20 cellular contexts compared by ENCODE assay signal in the genomic region with DNA sequence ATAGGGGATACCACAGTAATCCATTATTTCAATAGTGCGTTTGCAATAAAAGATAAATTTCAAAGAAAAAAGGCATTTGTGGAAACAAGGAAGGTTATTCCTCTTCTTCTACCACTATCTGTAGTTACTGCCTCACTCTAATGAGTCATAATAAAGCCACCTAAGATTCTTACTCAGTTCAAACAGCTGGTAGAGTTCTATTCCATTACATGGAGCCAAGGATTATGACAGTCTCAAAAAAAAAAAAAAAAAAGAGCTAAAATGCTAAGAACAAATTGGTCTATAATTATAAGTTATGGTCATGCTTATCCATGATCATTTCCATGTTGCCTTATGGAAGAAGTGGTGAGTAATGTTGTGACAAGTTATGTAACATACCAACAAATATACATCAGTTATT. TPM values are rescaled to one million over a fixed set of nuclear protein-coding genes. Genes with fewer than 3 reads are reported as not detected.
DNase-seq lines count a peak whose midpoint lies in the region; TF ChIP-seq lines count a peak whose summit lies in the region.
"Had no signal": no experiment of that assay in that cellular context is flagged by ENCODE, and none has a peak within 500 bp of the region (broad histone marks: within the 10 kb centered on the region; RNA-seq: fewer than 3 reads in every experiment).

No MANE protein-coding gene starts in this region.

- no peaks in the 10 kb centered on the region for H4K20me1 ChIP-seq in SK-N-SH (ENCODE audit: insufficient read depth)

- no peak for TF ChIP-seq RAD21 in SK-N-SH (IDR thresholded peaks at IDR 0.05; ENCODE audit: low read length)

- no peaks in the 10 kb centered on the region for H3F3A ChIP-seq in SK-N-SH (replicated peaks; ENCODE audit: insufficient read depth)

- no peak for TF ChIP-seq CTCF in cardiac fibroblast (IDR thresholded peaks at IDR 0.05; ENCODE audit: low read depth, low read length)
- TF ChIP-seq CTCF in SK-N-SH (IDR thresholded peaks at IDR 0.05), result no peak
- no peak for TF ChIP-seq CTCF in dorsolateral prefrontal cortex (IDR thresholded peaks at IDR 0.05 in 54 of 56, conservative IDR thresholded peaks at IDR 0.05 in 2 of 56; ENCODE audit: low read depth in 1 of 56, partially characterized antibody in 56 of 56)

- WGBS in SK-N-SH (ENCODE audit: low lambda C conversion rate), result 100% methylated on average over 1 of the region's 1 CpG

- no peaks in the 10 kb centered on the region for H3K4me1 ChIP-seq in SK-N-SH (ENCODE audit: control insufficient read depth in 1 of 2, insufficient read depth in 2 of 2, low read depth in 1 of 2, low read length in 1 of 2)
- H3K4me1 ChIP-seq: Peyer's patch had no signal

- H3K9ac ChIP-seq in SK-N-SH, result no peak overlapping the region

- POLR2A ChIA-PET in SK-N-SH (lab: Yijun Ruan, JAX), result no interaction called here

- intact Hi-C loops in dorsolateral prefrontal cortex (cut with DNase I), result no loop called here

- peak; percentile 21 for DNase-seq in GM03348 (ENCODE audit: low spot score)
- peak; percentile 30 for DNase-seq in HT1080 (ENCODE audit: low read depth)
- DNase-seq in cardiac fibroblast (ENCODE audit: low read depth in 2 of 2), result peak; percentile 28 to 54
- peak; percentile 14 for DNase-seq in kidney tubule cell (ENCODE audit: low spot score)
- DNase-seq in SK-N-SH, result no peak
- no peak for DNase-seq in dorsolateral prefrontal cortex
- no peak for DNase-seq in cortex of kidney (lab: John Stamatoyannopoulos, UW)
- DNase-seq: C1 segment of cervical spinal cord, COR-L47, DMS153, EL, H9, KBM-7, NCI-H1105 treated with DMSO at 0.1 percent for 48 hours, NCI-H187 treated with DMSO at 0.1 percent for 48 hours, NCI-H446, NCI-H774, Peyer's patch, SJCRH30 had no signal

- no peaks in the 10 kb centered on the region for H3K9me3 ChIP-seq in SK-N-SH
- H3K9me3 ChIP-seq: Peyer's patch, SJCRH30 had no signal

- no peaks in the 10 kb centered on the region for H3K36me3 ChIP-seq in SK-N-SH (replicated peaks in 1 of 2; ENCODE audit: control insufficient read depth in 1 of 2, insufficient read depth in 2 of 2, low read length in 1 of 2)
- H3K36me3 ChIP-seq: Peyer's patch, SJCRH30 had no signal

- no peak overlapping the region for H3K4me3 ChIP-seq in cardiac fibroblast (replicated peaks in 1 of 2; ENCODE audit: low read depth in 2 of 2, low read length in 2 of 2)
- no peak overlapping the region for H3K4me3 ChIP-seq in SK-N-SH (ENCODE audit: low read depth in 2 of 2, low read length in 1 of 2)
- no peak overlapping the region for H3K4me3 ChIP-seq in dorsolateral prefrontal cortex
- H3K4me3 ChIP-seq: Peyer's patch, SJCRH30 had no signal

- TF ChIP-seq EP300 in SK-N-SH (IDR thresholded peaks at IDR 0.05; ENCODE audit: borderline replicate concordance in 1 of 2, low read depth in 1 of 2, low read length in 1 of 2), result no peak

- H3K27ac ChIP-seq in SK-N-SH (ENCODE audit: low read depth in 2 of 2, low read length in 1 of 2) (no peak overlapping the region), dorsolateral prefrontal cortex (peak overlapping the region in 7 of 59 donors; percentile 5 to 38 (median 13))
- H3K27ac ChIP-seq: HL-60, Peyer's patch, SJCRH30 had no signal

- H3K27me3 ChIP-seq in SK-N-SH (ENCODE audit: insufficient read depth) (no peaks in the 10 kb centered on the region), dorsolateral prefrontal cortex (no peaks in the 10 kb centered on the region)
- H3K27me3 ChIP-seq: Peyer's patch, SJCRH30 had no signal

- no peak overlapping the region for H3K4me2 ChIP-seq in SK-N-SH

- no peaks in the 10 kb centered on the region for H3K9me2 ChIP-seq in SK-N-SH

- CTCF ChIA-PET in SK-N-SH (lab: Yijun Ruan, JAX), result no interaction called here

- no peaks in the 10 kb centered on the region for H3K79me2 ChIP-seq in SK-N-SH (ENCODE audit: insufficient read depth)

- no peak overlapping the region for H2AFZ ChIP-seq in SK-N-SH (ENCODE audit: low read depth)

TF ChIP-seq in SK-N-SH, 30 proteins besides CTCF, POLR2A, EP300 and RAD21:
- TF ChIP-seq TCF12 (IDR thresholded peaks at IDR 0.05), result no peak
- TF ChIP-seq, protein P1, sequence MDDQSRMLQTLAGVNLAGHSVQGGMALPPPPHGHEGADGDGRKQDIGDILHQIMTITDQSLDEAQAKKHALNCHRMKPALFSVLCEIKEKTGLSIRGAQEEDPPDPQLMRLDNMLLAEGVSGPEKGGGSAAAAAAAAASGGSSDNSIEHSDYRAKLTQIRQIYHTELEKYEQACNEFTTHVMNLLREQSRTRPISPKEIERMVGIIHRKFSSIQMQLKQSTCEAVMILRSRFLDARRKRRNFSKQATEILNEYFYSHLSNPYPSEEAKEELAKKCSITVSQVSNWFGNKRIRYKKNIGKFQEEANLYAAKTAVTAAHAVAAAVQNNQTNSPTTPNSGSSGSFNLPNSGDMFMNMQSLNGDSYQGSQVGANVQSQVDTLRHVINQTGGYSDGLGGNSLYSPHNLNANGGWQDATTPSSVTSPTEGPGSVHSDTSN (IDR thresholded peaks at IDR 0.05), result no peak
- TF ChIP-seq, protein P2, sequence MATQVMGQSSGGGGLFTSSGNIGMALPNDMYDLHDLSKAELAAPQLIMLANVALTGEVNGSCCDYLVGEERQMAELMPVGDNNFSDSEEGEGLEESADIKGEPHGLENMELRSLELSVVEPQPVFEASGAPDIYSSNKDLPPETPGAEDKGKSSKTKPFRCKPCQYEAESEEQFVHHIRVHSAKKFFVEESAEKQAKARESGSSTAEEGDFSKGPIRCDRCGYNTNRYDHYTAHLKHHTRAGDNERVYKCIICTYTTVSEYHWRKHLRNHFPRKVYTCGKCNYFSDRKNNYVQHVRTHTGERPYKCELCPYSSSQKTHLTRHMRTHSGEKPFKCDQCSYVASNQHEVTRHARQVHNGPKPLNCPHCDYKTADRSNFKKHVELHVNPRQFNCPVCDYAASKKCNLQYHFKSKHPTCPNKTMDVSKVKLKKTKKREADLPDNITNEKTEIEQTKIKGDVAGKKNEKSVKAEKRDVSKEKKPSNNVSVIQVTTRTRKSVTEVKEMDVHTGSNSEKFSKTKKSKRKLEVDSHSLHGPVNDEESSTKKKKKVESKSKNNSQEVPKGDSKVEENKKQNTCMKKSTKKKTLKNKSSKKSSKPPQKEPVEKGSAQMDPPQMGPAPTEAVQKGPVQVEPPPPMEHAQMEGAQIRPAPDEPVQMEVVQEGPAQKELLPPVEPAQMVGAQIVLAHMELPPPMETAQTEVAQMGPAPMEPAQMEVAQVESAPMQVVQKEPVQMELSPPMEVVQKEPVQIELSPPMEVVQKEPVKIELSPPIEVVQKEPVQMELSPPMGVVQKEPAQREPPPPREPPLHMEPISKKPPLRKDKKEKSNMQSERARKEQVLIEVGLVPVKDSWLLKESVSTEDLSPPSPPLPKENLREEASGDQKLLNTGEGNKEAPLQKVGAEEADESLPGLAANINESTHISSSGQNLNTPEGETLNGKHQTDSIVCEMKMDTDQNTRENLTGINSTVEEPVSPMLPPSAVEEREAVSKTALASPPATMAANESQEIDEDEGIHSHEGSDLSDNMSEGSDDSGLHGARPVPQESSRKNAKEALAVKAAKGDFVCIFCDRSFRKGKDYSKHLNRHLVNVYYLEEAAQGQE (IDR thresholded peaks at IDR 0.05; ENCODE audit: low read depth, low read length), result no peak
- TF ChIP-seq CHD2 (IDR thresholded peaks at IDR 0.05; ENCODE audit: low read length, partially characterized antibody), result no peak
- no peak for TF ChIP-seq SIN3A (IDR thresholded peaks at IDR 0.05; ENCODE audit: borderline replicate concordance, low read depth, low read length)
- no peak for TF ChIP-seq RCOR1 (IDR thresholded peaks at IDR 0.05; ENCODE audit: low read length)
- no peak for TF ChIP-seq TEAD4 (IDR thresholded peaks at IDR 0.05; ENCODE audit: borderline replicate concordance, insufficient read depth)
- no peak for TF ChIP-seq NRF1 (IDR thresholded peaks at IDR 0.05; ENCODE audit: low read depth, low read length)
- TF ChIP-seq, protein P3, sequence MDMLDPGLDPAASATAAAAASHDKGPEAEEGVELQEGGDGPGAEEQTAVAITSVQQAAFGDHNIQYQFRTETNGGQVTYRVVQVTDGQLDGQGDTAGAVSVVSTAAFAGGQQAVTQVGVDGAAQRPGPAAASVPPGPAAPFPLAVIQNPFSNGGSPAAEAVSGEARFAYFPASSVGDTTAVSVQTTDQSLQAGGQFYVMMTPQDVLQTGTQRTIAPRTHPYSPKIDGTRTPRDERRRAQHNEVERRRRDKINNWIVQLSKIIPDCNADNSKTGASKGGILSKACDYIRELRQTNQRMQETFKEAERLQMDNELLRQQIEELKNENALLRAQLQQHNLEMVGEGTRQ (IDR thresholded peaks at IDR 0.05; ENCODE audit: borderline replicate concordance, low read depth, low read length), result no peak
- TF ChIP-seq POLR2AphosphoS5 (IDR thresholded peaks at IDR 0.05; ENCODE audit: low read depth, low read length), result no peak
- TF ChIP-seq MEF2A (IDR thresholded peaks at IDR 0.05; ENCODE audit: borderline replicate concordance, low read depth), result no peak
- TF ChIP-seq MXI1 (IDR thresholded peaks at IDR 0.05; ENCODE audit: low read depth, low read length), result no peak
- TF ChIP-seq, protein P4, sequence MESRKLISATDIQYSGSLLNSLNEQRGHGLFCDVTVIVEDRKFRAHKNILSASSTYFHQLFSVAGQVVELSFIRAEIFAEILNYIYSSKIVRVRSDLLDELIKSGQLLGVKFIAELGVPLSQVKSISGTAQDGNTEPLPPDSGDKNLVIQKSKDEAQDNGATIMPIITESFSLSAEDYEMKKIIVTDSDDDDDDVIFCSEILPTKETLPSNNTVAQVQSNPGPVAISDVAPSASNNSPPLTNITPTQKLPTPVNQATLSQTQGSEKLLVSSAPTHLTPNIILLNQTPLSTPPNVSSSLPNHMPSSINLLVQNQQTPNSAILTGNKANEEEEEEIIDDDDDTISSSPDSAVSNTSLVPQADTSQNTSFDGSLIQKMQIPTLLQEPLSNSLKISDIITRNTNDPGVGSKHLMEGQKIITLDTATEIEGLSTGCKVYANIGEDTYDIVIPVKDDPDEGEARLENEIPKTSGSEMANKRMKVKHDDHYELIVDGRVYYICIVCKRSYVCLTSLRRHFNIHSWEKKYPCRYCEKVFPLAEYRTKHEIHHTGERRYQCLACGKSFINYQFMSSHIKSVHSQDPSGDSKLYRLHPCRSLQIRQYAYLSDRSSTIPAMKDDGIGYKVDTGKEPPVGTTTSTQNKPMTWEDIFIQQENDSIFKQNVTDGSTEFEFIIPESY (IDR thresholded peaks at IDR 0.05; ENCODE audit: borderline replicate concordance, low read depth), result no peak

RNA-seq across cellular contexts. Expression of a gene that starts 46.3 kb away (rescaled TPM):
- total RNA-seq in HT1080 (2014; rRNA removed; shearing (Covaris generic)), result 20.5 and 33.6 TPM in 2 replicates
- polyA plus RNA-seq in HT1080 (2015; cell fraction: cytosol; rRNA removed), result 30.8 and 39.7 TPM in 2 replicates
- polyA plus RNA-seq in HT1080 (2015; cell fraction: nucleus; rRNA removed), result 14.3 and 16.4 TPM in 2 replicates
- polyA plus RNA-seq in SK-N-SH (2012; rRNA removed), result 19.8 and 25.4 TPM in 2 replicates
- 20.6 and 21.8 TPM in 2 replicates for polyA plus RNA-seq in SK-N-SH (2012; cell fraction: cytosol; rRNA removed)
- polyA plus RNA-seq in SK-N-SH (2012; cell fraction: nucleus; rRNA removed), result 26.3 and 29.5 TPM in 2 replicates
- total RNA-seq in dorsolateral prefrontal cortex, result 10 to 100 TPM; 39.1 to 88.3 (median 52.8) TPM

Comparison
In these comparisons a context has a peak if more than half of its experiments do, and no peak if none do; other contexts are left out.
1. DNase-seq: peak in GM03348 (single experiment), HT1080 (single experiment), cardiac fibroblast (2 of 2) and kidney tubule cell (single experiment); none in SK-N-SH (single experiment), dorsolateral prefrontal cortex (0 of 10) and cortex of kidney (single experiment).